8 cellular contexts compared by ENCODE assay signal in the genomic region with DNA sequence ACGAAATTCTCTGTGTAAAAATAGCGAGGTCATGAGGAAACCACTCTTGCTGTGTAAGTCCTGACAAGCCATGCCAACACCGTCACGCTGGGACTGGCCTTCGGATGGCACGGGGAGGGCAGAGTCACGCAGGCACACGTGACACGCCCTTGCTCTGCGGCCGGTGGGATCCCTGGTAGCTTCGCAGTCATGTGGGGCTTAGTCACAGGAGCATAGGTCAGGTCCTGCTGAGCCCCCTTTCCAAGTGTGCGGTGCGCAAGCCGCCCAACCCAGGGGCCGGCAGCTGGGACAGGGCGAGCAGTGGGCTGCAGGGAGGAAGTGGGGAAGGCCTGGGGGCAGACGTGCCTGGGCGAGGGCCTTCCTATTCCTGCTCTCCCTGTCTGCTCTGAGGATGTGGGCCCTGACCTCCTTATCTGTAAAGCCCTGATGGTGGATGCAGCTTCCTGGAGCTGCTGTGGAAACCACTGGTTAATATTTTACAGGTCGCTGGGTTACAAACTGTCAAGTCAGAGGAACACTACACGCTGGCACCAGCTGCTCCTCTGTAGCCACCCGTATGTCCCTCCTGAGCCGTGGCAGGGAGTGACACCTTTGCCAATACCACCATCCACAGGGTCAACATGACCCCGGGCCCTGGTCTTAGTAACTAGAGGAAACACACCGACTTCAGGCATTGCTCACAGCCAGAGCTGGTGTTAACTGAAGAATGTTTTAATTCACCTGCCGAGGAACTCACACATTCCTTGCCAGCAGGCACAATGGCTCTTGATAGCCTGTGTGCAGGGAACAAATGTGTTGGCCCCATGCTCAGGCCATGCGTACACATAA. TPM values are rescaled to one million over a fixed set of nuclear protein-coding genes. Genes with fewer than 3 reads are reported as not detected.
DNase-seq lines count a peak whose midpoint lies in the region; ATAC-seq and TF ChIP-seq lines count a peak whose summit lies in the region.

No MANE protein-coding gene starts in this region.

- intact Hi-C loops in mammary epithelial cell (cut with micrococcal nuclease) = loop anchor here (1.0 kb wide), 3 partner anchors 13 to 49 kb away; no protein-coding TSS in a partner anchor

- H3K27me3 ChIP-seq in mammary epithelial cell (ENCODE audit: insufficient read depth, low read length) (no peaks in the 10 kb centered on the region), liver (ENCODE audit: control insufficient read depth in 4 of 4, insufficient read depth in 4 of 4, low read length in 3 of 4) (no peaks in the 10 kb centered on the region), thoracic aorta (replicated peaks; ENCODE audit: insufficient read depth) (no peaks in the 10 kb centered on the region)

- BruUV-seq in mammary epithelial cell (replicated peaks; lab: Mats Ljungman, UMichigan) = no TSS peak

- H3K9ac ChIP-seq in mammary epithelial cell (ENCODE audit: insufficient read depth, low read length) (peak overlapping the region; percentile 65), liver (ENCODE audit: low read depth in 1 of 2, low read length in 2 of 2) (peak overlapping the region; percentile 56 to 78)

- H3K4me1 ChIP-seq in mammary epithelial cell (ENCODE audit: insufficient read depth, low read length) (peaks cover 37% of the 10 kb centered on the region), liver (ENCODE audit: control insufficient read depth in 4 of 4, insufficient read depth in 4 of 4, low read length in 3 of 4) (peaks cover 15 to 45% (median 26%) of the 10 kb centered on the region in 4 donors), thoracic aorta (ENCODE audit: control insufficient read depth in 1 of 2, low read depth in 2 of 2) (peaks cover 5 to 18% of the 10 kb centered on the region in 2 donors)

- dilution Hi-C loops in mammary epithelial cell (cut with HindIII; ENCODE audit: low sequenced_read_pairs) = loop anchor here (5.0 kb wide), 1 partner anchor 42 kb away; no protein-coding TSS in a partner anchor

- ATAC-seq in GM18498 (IDR thresholded peaks at IDR 0.05; ENCODE audit: unreplicated experiment) (peak; percentile 93), HG02763 (IDR thresholded peaks at IDR 0.05; ENCODE audit: unreplicated experiment) (peak; percentile 92), thoracic aorta (ENCODE audit: insufficient number of reproducible peaks, low FRiP score, low read depth) (peak; percentile 56)

- H3K79me2 ChIP-seq in mammary epithelial cell (ENCODE audit: insufficient read depth, low read length) = peaks cover 59% of the 10 kb centered on the region

- H4K20me1 ChIP-seq in mammary epithelial cell (ENCODE audit: insufficient read depth, low read length) = no peaks in the 10 kb centered on the region

- H2AFZ ChIP-seq in mammary epithelial cell (ENCODE audit: low read depth, low read length) = peak overlapping the region; percentile 30

- in situ Hi-C loops in mammary epithelial cell (cut with MboI; ENCODE audit: low sequenced_read_pairs in 2 of 2) = no loop called here

- WGBS in mammary epithelial cell (ENCODE audit: low coverage, missing lambda C conversion rate) = 10% methylated on average over 23 of the region's 27 CpGs
- 10% methylated on average over 27 of the region's 27 CpGs for WGBS in liver

- TF ChIP-seq CTCF in mammary epithelial cell (conservative IDR thresholded peaks at IDR 0.05 in 1 of 2, IDR thresholded peaks at IDR 0.05 in 1 of 2; ENCODE audit: extremely low read depth in 1 of 2, insufficient read depth in 1 of 2, low read depth in 1 of 2, low read length in 2 of 2) (no peak), liver (IDR thresholded peaks at IDR 0.05; ENCODE audit: low read depth, low read length, missing input control) (no peak), thoracic aorta (IDR thresholded peaks at IDR 0.05) (no peak)

- H3K27ac ChIP-seq in mammary epithelial cell (ENCODE audit: insufficient read depth, low read depth, low read length) (peak overlapping the region; percentile 87), liver (ENCODE audit: low read depth in 1 of 2, low read length in 2 of 2) (peak overlapping the region; percentile 97), thoracic aorta (peak overlapping the region; percentile 58 to 65)

- TF ChIP-seq RAD21 in liver (IDR thresholded peaks at IDR 0.05) = peak in 1 of 2 donors; percentile 50

- CTCF ChIA-PET in mammary epithelial cell (lab: Charles Lee; ENCODE audit: low non-redundant PET) = no interaction called here

- peaks cover 3% of the 10 kb centered on the region for H3K36me3 ChIP-seq in mammary epithelial cell (ENCODE audit: insufficient read depth, low read length)
- no peaks in the 10 kb centered on the region for H3K36me3 ChIP-seq in liver (ENCODE audit: control insufficient read depth in 4 of 4, insufficient read depth in 3 of 4, low read depth in 1 of 4, low read length in 3 of 4)
- no peaks in the 10 kb centered on the region for H3K36me3 ChIP-seq in thoracic aorta

- DNase-seq in NOMO-1 treated with dmso at 0.1 percent for 144 hours (lab: John Stamatoyannopoulos, UW; ENCODE audit: unreplicated experiment) (peak; percentile 89), mammary epithelial cell (peak; percentile 99), thoracic aorta (ENCODE audit: low spot score) (peak; percentile 63), DMS153 treated with DMSO at 0.1 percent for 48 hours (lab: John Stamatoyannopoulos, UW; ENCODE audit: unreplicated experiment) (no peak)
- DNase-seq in central memory CD4-positive, alpha-beta T cell = no peak

- H3K9me3 ChIP-seq in mammary epithelial cell (replicated peaks; ENCODE audit: insufficient read depth, low read length) (no peaks in the 10 kb centered on the region), liver (ENCODE audit: control insufficient read depth in 4 of 4, low read length in 3 of 4) (no peaks in the 10 kb centered on the region), thoracic aorta (no peaks in the 10 kb centered on the region)

- H3K4me2 ChIP-seq in mammary epithelial cell (ENCODE audit: insufficient read depth, low read depth, low read length) = peak overlapping the region; percentile 76

- H3K4me3 ChIP-seq in mammary epithelial cell (replicated peaks in 1 of 3; ENCODE audit: insufficient read depth in 1 of 3, low read depth in 2 of 3, low read length in 3 of 3) (no peak overlapping the region), liver (ENCODE audit: low read depth in 1 of 3, low read length in 3 of 3) (peak overlapping the region in 2 of 3 donors; percentile 7 to 23), thoracic aorta (no peak overlapping the region)

TF ChIP-seq in liver, 16 proteins besides CTCF, POLR2A, EP300 and RAD21 (continues in another document):
- TF ChIP-seq HNF4G (IDR thresholded peaks at IDR 0.05) = no peak
- peak; percentile 79 to 80 for TF ChIP-seq RXRA (IDR thresholded peaks at IDR 0.05)
- peak; percentile 96 for TF ChIP-seq SP1 (IDR thresholded peaks at IDR 0.05)
- TF ChIP-seq, protein P1, sequence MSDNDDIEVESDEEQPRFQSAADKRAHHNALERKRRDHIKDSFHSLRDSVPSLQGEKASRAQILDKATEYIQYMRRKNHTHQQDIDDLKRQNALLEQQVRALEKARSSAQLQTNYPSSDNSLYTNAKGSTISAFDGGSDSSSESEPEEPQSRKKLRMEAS (IDR thresholded peaks at IDR 0.05) = peak; percentile 84
- TF ChIP-seq, protein P2, sequence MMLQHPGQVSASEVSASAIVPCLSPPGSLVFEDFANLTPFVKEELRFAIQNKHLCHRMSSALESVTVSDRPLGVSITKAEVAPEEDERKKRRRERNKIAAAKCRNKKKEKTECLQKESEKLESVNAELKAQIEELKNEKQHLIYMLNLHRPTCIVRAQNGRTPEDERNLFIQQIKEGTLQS (IDR thresholded peaks at IDR 0.05) = peak; percentile 5
- TF ChIP-seq, protein P3, sequence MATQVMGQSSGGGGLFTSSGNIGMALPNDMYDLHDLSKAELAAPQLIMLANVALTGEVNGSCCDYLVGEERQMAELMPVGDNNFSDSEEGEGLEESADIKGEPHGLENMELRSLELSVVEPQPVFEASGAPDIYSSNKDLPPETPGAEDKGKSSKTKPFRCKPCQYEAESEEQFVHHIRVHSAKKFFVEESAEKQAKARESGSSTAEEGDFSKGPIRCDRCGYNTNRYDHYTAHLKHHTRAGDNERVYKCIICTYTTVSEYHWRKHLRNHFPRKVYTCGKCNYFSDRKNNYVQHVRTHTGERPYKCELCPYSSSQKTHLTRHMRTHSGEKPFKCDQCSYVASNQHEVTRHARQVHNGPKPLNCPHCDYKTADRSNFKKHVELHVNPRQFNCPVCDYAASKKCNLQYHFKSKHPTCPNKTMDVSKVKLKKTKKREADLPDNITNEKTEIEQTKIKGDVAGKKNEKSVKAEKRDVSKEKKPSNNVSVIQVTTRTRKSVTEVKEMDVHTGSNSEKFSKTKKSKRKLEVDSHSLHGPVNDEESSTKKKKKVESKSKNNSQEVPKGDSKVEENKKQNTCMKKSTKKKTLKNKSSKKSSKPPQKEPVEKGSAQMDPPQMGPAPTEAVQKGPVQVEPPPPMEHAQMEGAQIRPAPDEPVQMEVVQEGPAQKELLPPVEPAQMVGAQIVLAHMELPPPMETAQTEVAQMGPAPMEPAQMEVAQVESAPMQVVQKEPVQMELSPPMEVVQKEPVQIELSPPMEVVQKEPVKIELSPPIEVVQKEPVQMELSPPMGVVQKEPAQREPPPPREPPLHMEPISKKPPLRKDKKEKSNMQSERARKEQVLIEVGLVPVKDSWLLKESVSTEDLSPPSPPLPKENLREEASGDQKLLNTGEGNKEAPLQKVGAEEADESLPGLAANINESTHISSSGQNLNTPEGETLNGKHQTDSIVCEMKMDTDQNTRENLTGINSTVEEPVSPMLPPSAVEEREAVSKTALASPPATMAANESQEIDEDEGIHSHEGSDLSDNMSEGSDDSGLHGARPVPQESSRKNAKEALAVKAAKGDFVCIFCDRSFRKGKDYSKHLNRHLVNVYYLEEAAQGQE (IDR thresholded peaks at IDR 0.05) = peak; percentile 58
- TF ChIP-seq NR2F2 (IDR thresholded peaks at IDR 0.05) = peak; percentile 97
- peak; percentile 69 to 76 for TF ChIP-seq HNF4A (conservative IDR thresholded peaks at IDR 0.05)
- TF ChIP-seq GABPA (IDR thresholded peaks at IDR 0.05 in 1 of 2, conservative IDR thresholded peaks at IDR 0.05 in 1 of 2) = peak in 1 of 2 donors; percentile 30
- peak in 1 of 2 donors; percentile 7 for TF ChIP-seq EGR1 (IDR thresholded peaks at IDR 0.05; ENCODE audit: low read depth in 2 of 2)
- peak; percentile 72 to 76 for TF ChIP-seq JUND (IDR thresholded peaks at IDR 0.05)
- peak; percentile 56 for TF ChIP-seq FOXA1 (IDR thresholded peaks at IDR 0.05)

RNA-seq across cellular contexts. Expression of a gene that starts 17.8 kb away (rescaled TPM):
- 10 to 100 TPM; 30.7 to 43.3 TPM for total RNA-seq in mammary epithelial cell
- polyA plus RNA-seq in mammary epithelial cell = 17.2 TPM
- 45.9 TPM for polyA minus RNA-seq in mammary epithelial cell
- total RNA-seq in liver = 10 to 100 TPM; 21.3 to 23.3 TPM
- 10 to 100 TPM in 1 of 2 donors, 1 to 10 TPM in 1; 9.7 to 14.1 TPM for polyA plus RNA-seq in liver
- total RNA-seq in thoracic aorta = 10 to 100 TPM; 41.7 to 42.2 TPM

Comparison
In these comparisons a context has a peak if more than half of its experiments do, and no peak if none do; other contexts are left out.
1. DNase-seq: peak in NOMO-1 treated with dmso at 0.1 percent for 144 hours (single experiment), mammary epithelial cell (single experiment) and thoracic aorta (single experiment); none in central memory CD4-positive, alpha-beta T cell (single experiment) and DMS153 treated with DMSO at 0.1 percent for 48 hours (single experiment).
2. H3K4me3 ChIP-seq: peak in liver (2 of 3); none in mammary epithelial cell (0 of 3) and thoracic aorta (single experiment).
3. Peak in every context shown above with its lines, with median percentiles within 50 percentile points of each other: ATAC-seq and H3K27ac ChIP-seq.